8 cellular contexts compared by ENCODE assay signal in genomic region chr17:7717756-7718350, GRCh38.
DNase-seq lines count a peak whose midpoint lies in the region; ATAC-seq and TF ChIP-seq lines count a peak whose summit lies in the region.

No MANE protein-coding gene starts in this region.

- ATAC-seq in GM19328 (IDR thresholded peaks at IDR 0.05; ENCODE audit: unreplicated experiment) (no peak), GM19351 (IDR thresholded peaks at IDR 0.05; ENCODE audit: unreplicated experiment) (no peak), HG03565 (IDR thresholded peaks at IDR 0.05; ENCODE audit: unreplicated experiment) (no peak)

- no peaks in the 10 kb centered on the region for H3K36me3 ChIP-seq in muscle layer of duodenum (ENCODE audit: control insufficient read depth in 1 of 2, insufficient read depth in 2 of 2, low read length in 2 of 2)

- H3K4me3 ChIP-seq in choroid plexus epithelial cell (ENCODE audit: low read depth, low read length), result peak overlapping the region; percentile 71
- H3K4me3 ChIP-seq in muscle layer of duodenum (ENCODE audit: low read depth in 1 of 2, low read length in 2 of 2), result peak overlapping the region; percentile 53 to 77

- H3K27me3 ChIP-seq in muscle layer of duodenum (ENCODE audit: low read depth, low read length), result peaks cover 18% of the 10 kb centered on the region

- no peak overlapping the region for H3K27ac ChIP-seq in muscle layer of duodenum (ENCODE audit: low read length)

- no peaks in the 10 kb centered on the region for H3K9me3 ChIP-seq in muscle layer of duodenum (ENCODE audit: control insufficient read depth in 1 of 2, low read length in 2 of 2)

- TF ChIP-seq CTCF in choroid plexus epithelial cell (conservative IDR thresholded peaks at IDR 0.05; ENCODE audit: low read depth, low read length), result no peak

- peak; percentile 36 for DNase-seq in DMS 273 treated with DMSO at 0.1 percent for 48 hours (lab: John Stamatoyannopoulos, UW)
- peak; percentile 83 for DNase-seq in NCI-H69 (lab: John Stamatoyannopoulos, UW)
- DNase-seq in choroid plexus epithelial cell (ENCODE audit: low read depth), result peak; percentile 51
- DNase-seq in NCI-H1930 (lab: John Stamatoyannopoulos, UW), result no peak

- H3K4me1 ChIP-seq in muscle layer of duodenum (ENCODE audit: control insufficient read depth in 1 of 2, insufficient read depth in 2 of 2, low read length in 2 of 2), result peaks cover 0 to 15% of the 10 kb centered on the region in 2 donors

Comparison
In these comparisons a context has a peak if more than half of its experiments do, and no peak if none do; other contexts are left out.
1. DNase-seq: peak in DMS 273 treated with DMSO at 0.1 percent for 48 hours (single experiment), NCI-H69 (single experiment) and choroid plexus epithelial cell (single experiment); none in NCI-H1930 (0 of 2).